ENCODE assay signal across 25 cellular contexts in genomic region chr5:133384903-133385302, GRCh38.
"Had no signal": no experiment of that assay in that cellular context is flagged by ENCODE, and none has a peak within 500 bp of the region (broad histone marks: within the 10 kb centered on the region; RNA-seq: fewer than 3 reads in every experiment).

No MANE protein-coding gene starts in this region.

- H3K4me3 ChIP-seq: esophagus squamous epithelium, psoas muscle, SK-N-MC, smooth muscle cell had no signal

- FAIRE-seq: endometrium had no signal

- DNase-seq: activated CD4-positive, alpha-beta T cell treated with anti-CD3 and anti-CD28 coated beads for 48 hours; activated CD4-positive, alpha-beta T cell treated with anti-CD3 and anti-CD28 coated beads, Interleukin-2, amount 50 U/mL, for 48 hours; activated gamma-delta T cell; activated naive CD8-positive, alpha-beta T cell treated with anti-CD3 and anti-CD28 coated beads, Interleukin-2, amount 50 U/mL, for 24 hours; amygdala; central memory CD4-positive, alpha-beta T cell; esophagus squamous epithelium; foreskin melanocyte; left ventricle myocardium superior; nucleus accumbens; psoas muscle; stimulated activated CD4-positive, alpha-beta T cell treated with anti-CD3 and anti-CD28 coated beads, Interleukin-1b, Interleukin-23, amount 100 ng/mL, for 48 hours; stimulated activated CD4-positive, alpha-beta T cell treated with anti-CD3 and anti-CD28 coated beads, Interleukin-4, amount 100 ng/mL, for 4 hours; stimulated activated naive CD4-positive, alpha-beta T cell; T-helper 9 cell; WERI-Rb-1 had no signal

- H3K9me3 ChIP-seq: esophagus squamous epithelium, psoas muscle had no signal

- H3K27ac Mint-ChIP-seq: activated naive CD4-positive, alpha-beta T cell treated with anti-CD3 and anti-CD28 coated beads, Interleukin-2, amount 50 U/mL, for 24 hours; activated naive CD8-positive, alpha-beta T cell treated with anti-CD3 and anti-CD28 coated beads, Interleukin-2, amount 50 U/mL, for 24 hours; dendritic cell treated with granulocyte-macrophage colony-stimulating factor and Interleukin-4, amounts not matched to agents 40 ng/mL and 50 ng/mL, for 4 days; nephron; T-helper 1 cell treated with Interleukin-12 subunit alpha and Interleukin-12 subunit beta and Interleukin-4 antibody, amounts not matched to agents 30 μg/mL and 1 μg/mL, for 36 hours had no signal

- H3K4me1 Mint-ChIP-seq: activated naive CD4-positive, alpha-beta T cell treated with anti-CD3 and anti-CD28 coated beads, Interleukin-2, amount 50 U/mL, for 24 hours; activated naive CD8-positive, alpha-beta T cell treated with anti-CD3 and anti-CD28 coated beads, Interleukin-2, amount 50 U/mL, for 24 hours had no signal

- H3K9me3 Mint-ChIP-seq: activated naive CD4-positive, alpha-beta T cell treated with anti-CD3 and anti-CD28 coated beads, Interleukin-2, amount 50 U/mL, for 24 hours; activated naive CD8-positive, alpha-beta T cell treated with anti-CD3 and anti-CD28 coated beads, Interleukin-2, amount 50 U/mL, for 24 hours; dendritic cell treated with granulocyte-macrophage colony-stimulating factor and Interleukin-4, amounts not matched to agents 40 ng/mL and 50 ng/mL, for 4 days; T-helper 1 cell treated with Interleukin-12 subunit alpha and Interleukin-12 subunit beta and Interleukin-4 antibody, amounts not matched to agents 30 μg/mL and 1 μg/mL, for 36 hours had no signal

- H3K36me3 ChIP-seq: esophagus squamous epithelium, WERI-Rb-1 had no signal

- H3K4me1 ChIP-seq: parathyroid adenoma, psoas muscle had no signal

- H3K36me3 Mint-ChIP-seq: activated naive CD4-positive, alpha-beta T cell treated with anti-CD3 and anti-CD28 coated beads, Interleukin-2, amount 50 U/mL, for 24 hours had no signal

- H3K4me3 Mint-ChIP-seq: activated naive CD4-positive, alpha-beta T cell treated with anti-CD3 and anti-CD28 coated beads, Interleukin-2, amount 50 U/mL, for 24 hours; activated naive CD8-positive, alpha-beta T cell treated with anti-CD3 and anti-CD28 coated beads, Interleukin-2, amount 50 U/mL, for 24 hours; dendritic cell treated with granulocyte-macrophage colony-stimulating factor and Interleukin-4, amounts not matched to agents 40 ng/mL and 50 ng/mL, for 4 days; nephron; T-helper 1 cell treated with Interleukin-12 subunit alpha and Interleukin-12 subunit beta and Interleukin-4 antibody, amounts not matched to agents 30 μg/mL and 1 μg/mL, for 36 hours had no signal

- H3K27ac ChIP-seq: epithelial cell of prostate, esophagus squamous epithelium, parathyroid adenoma, psoas muscle, SK-N-MC, WERI-Rb-1 had no signal
